ENCODE assay signal across 1 cellular context in genomic region chr3:150737874-150738679, GRCh38.
TF ChIP-seq lines count a peak whose summit lies in the region.

No MANE protein-coding gene starts in this region.

TF ChIP-seq in HepG2, 621 proteins besides CTCF, POLR2A, EP300 and RAD21 (continued from another document and continues in another):
- no peak for TF ChIP-seq ZBTB25 (CRISPR knock-in tag; IDR thresholded peaks at IDR 0.05)
- TF ChIP-seq SPEN (CRISPR knock-in tag; IDR thresholded peaks at IDR 0.05; ENCODE audit: low read depth), result 0 out of 2 replicates have a peak, but pooled peaks have one; percentile 51
- no peak for TF ChIP-seq ZNF296 (CRISPR knock-in tag; conservative IDR thresholded peaks at IDR 0.05)
- TF ChIP-seq NBN (conservative IDR thresholded peaks at IDR 0.05), result no peak
- no peak for TF ChIP-seq ARID3A (IDR thresholded peaks at IDR 0.05; ENCODE audit: low read depth, low read length)
- no peak for TF ChIP-seq SKI (IDR thresholded peaks at IDR 0.05; ENCODE audit: partially characterized antibody)
- no peak for TF ChIP-seq ZFP90 (CRISPR knock-in tag; IDR thresholded peaks at IDR 0.05; ENCODE audit: borderline replicate concordance)
- no peak for TF ChIP-seq KDM5A (IDR thresholded peaks at IDR 0.05; ENCODE audit: borderline replicate concordance, low read length)
- TF ChIP-seq ZNF17 (CRISPR knock-in tag; IDR thresholded peaks at IDR 0.05), result no peak
- TF ChIP-seq CBX5 (CRISPR knock-in tag; IDR thresholded peaks at IDR 0.05; ENCODE audit: borderline replicate concordance), result peak; percentile 58; the same call in 1 of the 2 replicates
- TF ChIP-seq SRY (CRISPR knock-in tag; IDR thresholded peaks at IDR 0.05), result no peak
- no peak for TF ChIP-seq GABPA (IDR thresholded peaks at IDR 0.05; ENCODE audit: low read depth, low read length)
- no peak for TF ChIP-seq GABPA (CRISPR knock-in tag; IDR thresholded peaks at IDR 0.05; ENCODE audit: low read depth)
- TF ChIP-seq TRAFD1 (CRISPR knock-in tag; IDR thresholded peaks at IDR 0.05; ENCODE audit: borderline replicate concordance), result no peak
- TF ChIP-seq ZNF225 (CRISPR knock-in tag; IDR thresholded peaks at IDR 0.05), result no peak
- TF ChIP-seq ZNF766 (CRISPR knock-in tag; IDR thresholded peaks at IDR 0.05; ENCODE audit: borderline replicate concordance), result no peak
- no peak for TF ChIP-seq TEAD2 (CRISPR knock-in tag; IDR thresholded peaks at IDR 0.05)
- TF ChIP-seq ZNF589 (CRISPR knock-in tag; conservative IDR thresholded peaks at IDR 0.05), result no peak
- TF ChIP-seq CAMTA2 (CRISPR knock-in tag; IDR thresholded peaks at IDR 0.05; ENCODE audit: borderline replicate concordance), result no peak
- no peak for TF ChIP-seq PRDM15 (CRISPR knock-in tag; IDR thresholded peaks at IDR 0.05)
- peak; percentile 66 for TF ChIP-seq PAXIP1 (CRISPR knock-in tag; conservative IDR thresholded peaks at IDR 0.05)
- TF ChIP-seq DMTF1 (CRISPR knock-in tag; IDR thresholded peaks at IDR 0.05), result no peak
- TF ChIP-seq ZNF775 (CRISPR knock-in tag; IDR thresholded peaks at IDR 0.05; ENCODE audit: borderline replicate concordance), result no peak
- peak; percentile 64; the same call in 1 of the 2 replicates for TF ChIP-seq JUNB (CRISPR knock-in tag; IDR thresholded peaks at IDR 0.05; ENCODE audit: borderline replicate concordance)
- no peak for TF ChIP-seq ZNF563 (CRISPR knock-in tag; IDR thresholded peaks at IDR 0.05)
- 0 out of 2 replicates have a peak, but pooled peaks have one; percentile 18 for TF ChIP-seq AHDC1 (CRISPR knock-in tag; IDR thresholded peaks at IDR 0.05; ENCODE audit: borderline replicate concordance)
- no peak for TF ChIP-seq ZNF44 (CRISPR knock-in tag; IDR thresholded peaks at IDR 0.05)
- no peak for TF ChIP-seq ZBTB42 (CRISPR knock-in tag; IDR thresholded peaks at IDR 0.05)
- TF ChIP-seq SP5 (CRISPR knock-in tag; IDR thresholded peaks at IDR 0.05; ENCODE audit: borderline replicate concordance, low read depth), result no peak
- TF ChIP-seq ZNF431 (CRISPR knock-in tag; IDR thresholded peaks at IDR 0.05; ENCODE audit: borderline replicate concordance, low read depth), result no peak
- no peak for TF ChIP-seq ZNF414 (CRISPR knock-in tag; IDR thresholded peaks at IDR 0.05)
- no peak for TF ChIP-seq CBX1 (IDR thresholded peaks at IDR 0.05; ENCODE audit: low read depth)
- TF ChIP-seq SCMH1 (CRISPR knock-in tag; IDR thresholded peaks at IDR 0.05; ENCODE audit: borderline replicate concordance), result no peak
- no peak for TF ChIP-seq ZNF432 (CRISPR knock-in tag; IDR thresholded peaks at IDR 0.05; ENCODE audit: borderline replicate concordance)
- no peak for TF ChIP-seq ZNF441 (CRISPR knock-in tag; IDR thresholded peaks at IDR 0.05; ENCODE audit: borderline replicate concordance)
- TF ChIP-seq SALL1 (CRISPR knock-in tag; IDR thresholded peaks at IDR 0.05), result peak; percentile 90
- no peak for TF ChIP-seq DDIT3 (CRISPR knock-in tag; IDR thresholded peaks at IDR 0.05)
- no peak for TF ChIP-seq HMG20B (CRISPR knock-in tag; conservative IDR thresholded peaks at IDR 0.05)
- TF ChIP-seq ZNF546 (CRISPR knock-in tag; conservative IDR thresholded peaks at IDR 0.05), result no peak
- no peak for TF ChIP-seq TBL1XR1 (IDR thresholded peaks at IDR 0.05; ENCODE audit: borderline replicate concordance, low read length, partially characterized antibody)
- TF ChIP-seq ZNF713 (CRISPR knock-in tag; IDR thresholded peaks at IDR 0.05), result no peak
- no peak for TF ChIP-seq ZNF619 (CRISPR knock-in tag; IDR thresholded peaks at IDR 0.05)
